In genomic region chr12:19439059-19440018, GRCh38 we compare ENCODE assay signal across 8 cellular contexts. TPM values are rescaled to one million over a fixed set of nuclear protein-coding genes. Genes with fewer than 3 reads are reported as not detected.
DNase-seq lines count a peak whose midpoint lies in the region; ATAC-seq and TF ChIP-seq lines count a peak whose summit lies in the region.

TSS of gene AEBP2 (plus strand) at chr12:19439492. CDS start at chr12:19439700, 208 bp downstream.

- POLR2A ChIA-PET in AG04450 (lab: Yijun Ruan, JAX): interaction anchor here (0.5 to 1.3 kb wide), 7 partner anchors 49 to 195 kb away, joined by 3 to 6 read pairs (median 3); no protein-coding TSS in a partner anchor

- peak within 1 kb of the TSS; percentile 55 for H3K27ac ChIP-seq in AG04450 (ENCODE audit: low read depth, low read length)

- peaks cover 3% of the 10 kb centered on the region; the same call in 1 of the 2 replicates for H3K9me3 ChIP-seq in AG04450 (ENCODE audit: control insufficient read depth, insufficient read depth, low read length)

- CTCF ChIA-PET in AG04450 (lab: Charles Lee): interaction anchor here (0.6 to 0.9 kb wide), 4 partner anchors 13 to 1050 kb away, joined by 3 read pairs; no protein-coding TSS in a partner anchor

- no peaks in the 10 kb centered on the region for H3K27me3 ChIP-seq in AG04450 (ENCODE audit: control insufficient read depth, insufficient read depth, low read length)

- peak within 1 kb of the TSS; percentile 91 for H3K4me3 ChIP-seq in AG04450 (ENCODE audit: low read depth, low read length)

- no peak for TF ChIP-seq CTCF in AG04450 (IDR thresholded peaks at IDR 0.05; ENCODE audit: low read depth, low read length)

- ATAC-seq in GM18873 (IDR thresholded peaks at IDR 0.05; ENCODE audit: low FRiP score, unreplicated experiment) (peak; percentile 78), HG03135 (IDR thresholded peaks at IDR 0.05; ENCODE audit: unreplicated experiment) (peak; percentile 83)

- peak; percentile 91 for DNase-seq in AG04450 (ENCODE audit: low read depth, low spot score)
- DNase-seq in NCI-H345 treated with DMSO at 0.1 percent for 48 hours (lab: John Stamatoyannopoulos, UW; ENCODE audit: unreplicated experiment): peak; percentile 60
- DNase-seq in activated CD4-positive, CD25-positive, alpha-beta regulatory T cell treated with anti-CD3 and anti-CD28 coated beads, Interleukin-2, amount 50 U/mL, for 16 hours (ENCODE audit: low read depth, low spot score): peak; percentile 89
- DNase-seq in central memory CD4-positive, alpha-beta T cell: peak; percentile 96
- DNase-seq in islet precursor cell: peak; percentile 98
- peak; percentile 79 for DNase-seq in stimulated activated CD4-positive, alpha-beta T cell treated with anti-CD3 and anti-CD28 coated beads, Interleukin-12 subunit alpha, Interleukin-12 subunit beta, amount 100 ng/mL, for 4 hours

RNA-seq across cellular contexts. Expression of gene AEBP2, which starts in this region (rescaled TPM):
- polyA plus RNA-seq in AG04450 (2011; rRNA removed): 18.8 and 19.1 TPM in 2 replicates
- polyA minus RNA-seq in AG04450 (2011; rRNA and poly(A)+ RNA removed): 14.2 and 20.0 TPM in 2 replicates

Comparison
In these comparisons a context has a peak if more than half of its experiments do, and no peak if none do; other contexts are left out.
1. Peak in every context shown above with its lines: DNase-seq, ATAC-seq, H3K4me3 ChIP-seq and H3K27ac ChIP-seq.